ENCODE assay signal across 11 cellular contexts in the genomic region with DNA sequence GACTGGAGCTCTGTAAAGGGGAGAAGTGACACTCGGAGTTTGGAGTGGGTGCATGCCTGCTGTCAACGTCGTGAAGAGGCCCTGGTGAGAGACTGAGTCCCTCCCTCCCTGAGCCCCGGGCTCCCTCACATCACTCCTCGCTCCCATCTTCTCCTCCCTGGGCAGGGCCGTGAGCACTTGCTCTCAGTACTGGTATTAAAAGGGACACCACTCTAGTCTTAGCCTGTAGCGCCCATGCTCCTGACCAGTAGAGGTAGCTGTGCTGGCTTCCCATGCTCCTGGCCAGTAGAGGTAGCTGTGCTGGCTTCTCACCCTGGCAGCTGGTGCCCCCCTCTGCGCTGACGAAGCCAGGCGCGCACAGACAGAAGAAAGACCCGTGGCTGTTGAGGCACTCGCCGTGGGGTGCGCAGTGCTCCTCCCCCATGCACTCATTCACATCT. TPM values are rescaled to one million over a fixed set of nuclear protein-coding genes. Genes with fewer than 3 reads are reported as not detected.
DNase-seq lines count a peak whose midpoint lies in the region; ATAC-seq and TF ChIP-seq lines count a peak whose summit lies in the region.
"Had no signal": no experiment of that assay in that cellular context is flagged by ENCODE, and none has a peak within 500 bp of the region (broad histone marks: within the 10 kb centered on the region; RNA-seq: fewer than 3 reads in every experiment).

No MANE protein-coding gene starts in this region.

- H3K27ac ChIP-seq in A673 (ENCODE audit: low read depth, low read length, poor library complexity, severe bottlenecking) (no peak overlapping the region), RWPE2 (ENCODE audit: poor library complexity, severe bottlenecking) (no peak overlapping the region), tibial nerve (peak overlapping the region in 2 of 4 donors; percentile 63 to 75)

- ATAC-seq in RWPE2 (ENCODE audit: low read depth) (no peak), GM19351 (IDR thresholded peaks at IDR 0.05; ENCODE audit: unreplicated experiment) (no peak)

- POLR2A ChIA-PET in A673 (lab: Charles Lee; ENCODE audit: low non-redundant PET): no interaction called here

- H3K36me3 ChIP-seq in A673 (ENCODE audit: insufficient read depth, low read length, poor library complexity, severe bottlenecking) (no peaks in the 10 kb centered on the region), RWPE2 (ENCODE audit: low read depth) (peaks cover 94% of the 10 kb centered on the region), tibial nerve (peaks cover 0 to 47% (median 0%) of the 10 kb centered on the region in 3 donors)

- peaks cover 7% of the 10 kb centered on the region for H3K27me3 ChIP-seq in A673 (replicated peaks; ENCODE audit: insufficient read depth, low read depth, low read length, poor library complexity)
- H3K27me3 ChIP-seq in RWPE2 (ENCODE audit: insufficient read depth, poor library complexity, severe bottlenecking): no peaks in the 10 kb centered on the region
- H3K27me3 ChIP-seq in tibial nerve: no peaks in the 10 kb centered on the region

- no peak overlapping the region for H3K4me3 ChIP-seq in A673 (ENCODE audit: low read depth, low read length, poor library complexity, severe bottlenecking)
- no peak overlapping the region for H3K4me3 ChIP-seq in RWPE2 (ENCODE audit: severe bottlenecking)
- no peak overlapping the region for H3K4me3 ChIP-seq in tibial nerve

- H3K9me3 ChIP-seq in A673 (ENCODE audit: low read depth, low read length, poor library complexity, severe bottlenecking) (no peaks in the 10 kb centered on the region), RWPE2 (ENCODE audit: severe bottlenecking) (no peaks in the 10 kb centered on the region), tibial nerve (no peaks in the 10 kb centered on the region)

- no peak for DNase-seq in A673 (ENCODE audit: low spot score)
- peak; percentile 60 for DNase-seq in RWPE2 (ENCODE audit: low spot score)
- no peak for DNase-seq in glutamatergic neuron
- DNase-seq in tibial nerve (ENCODE audit: low spot score in 2 of 2): no peak
- no peak for DNase-seq in Ammon's horn (ENCODE audit: low spot score)
- no peak for DNase-seq in activated naive CD4-positive, alpha-beta T cell treated with anti-CD3 and anti-CD28 coated beads for 36 hours
- DNase-seq: activated CD8-positive, alpha-beta memory T cell treated with anti-CD3 and anti-CD28 coated beads for 24 hours; left cardiac atrium; small intestine had no signal

- CTCF ChIA-PET in A673 (lab: Charles Lee): interaction anchor here (0.6 kb wide), 1 partner anchor 18 kb away, joined by 3 read pairs; no protein-coding TSS in a partner anchor
- CTCF ChIA-PET in activated naive CD4-positive, alpha-beta T cell treated with anti-CD3 and anti-CD28 coated beads for 36 hours (lab: Charles Lee): no interaction called here

- no peak for TF ChIP-seq EP300 in tibial nerve (IDR thresholded peaks at IDR 0.05)

- H3K27me3 Mint-ChIP-seq in glutamatergic neuron (ENCODE audit: unreplicated experiment): peaks cover 10% of the 10 kb centered on the region
- peaks cover 7% of the 10 kb centered on the region for H3K27me3 Mint-ChIP-seq in activated naive CD4-positive, alpha-beta T cell treated with anti-CD3 and anti-CD28 coated beads for 36 hours (ENCODE audit: low read depth)

- H3K9me3 Mint-ChIP-seq in glutamatergic neuron (ENCODE audit: unreplicated experiment): peaks cover 7% of the 10 kb centered on the region
- H3K9me3 Mint-ChIP-seq in activated naive CD4-positive, alpha-beta T cell treated with anti-CD3 and anti-CD28 coated beads for 36 hours: no peaks in the 10 kb centered on the region

- no peak for TF ChIP-seq POLR2A in tibial nerve (IDR thresholded peaks at IDR 0.05)

- no peaks in the 10 kb centered on the region for H3K4me1 ChIP-seq in A673 (ENCODE audit: insufficient read depth, low read length, poor library complexity, severe bottlenecking)
- H3K4me1 ChIP-seq in RWPE2 (ENCODE audit: insufficient read depth, poor library complexity, severe bottlenecking): peaks cover 3% of the 10 kb centered on the region
- H3K4me1 ChIP-seq in tibial nerve: peaks cover 0 to 42% (median 11%) of the 10 kb centered on the region in 4 donors

- no peaks in the 10 kb centered on the region for H3K36me3 Mint-ChIP-seq in glutamatergic neuron (ENCODE audit: unreplicated experiment)
- H3K36me3 Mint-ChIP-seq in activated naive CD4-positive, alpha-beta T cell treated with anti-CD3 and anti-CD28 coated beads for 36 hours (ENCODE audit: low read depth): no peaks in the 10 kb centered on the region

- 69% methylated on average over 7 to 12 of the region's 15 CpGs for WGBS in tibial nerve, 2 donors

- no peak overlapping the region for H3K4me3 Mint-ChIP-seq in glutamatergic neuron (ENCODE audit: unreplicated experiment)
- H3K4me3 Mint-ChIP-seq in activated naive CD4-positive, alpha-beta T cell treated with anti-CD3 and anti-CD28 coated beads for 36 hours: no peak overlapping the region

- intact Hi-C loops in A673 (cut with micrococcal nuclease; ENCODE audit: unreplicated experiment): no loop called here
- intact Hi-C loops in activated naive CD4-positive, alpha-beta T cell treated with anti-CD3 and anti-CD28 coated beads for 36 hours (cut with micrococcal nuclease): no loop called here

- no peak overlapping the region for H3K27ac Mint-ChIP-seq in glutamatergic neuron (ENCODE audit: unreplicated experiment)
- H3K27ac Mint-ChIP-seq in activated naive CD4-positive, alpha-beta T cell treated with anti-CD3 and anti-CD28 coated beads for 36 hours: no peak overlapping the region

- peak; percentile 48 for TF ChIP-seq CTCF in A673 (conservative IDR thresholded peaks at IDR 0.05; ENCODE audit: low read depth, low read length)
- TF ChIP-seq CTCF in GM12873 (IDR thresholded peaks at IDR 0.05; ENCODE audit: insufficient read depth, low read depth, low read length, missing control alignments): peak; percentile 20
- peak; percentile 8 for TF ChIP-seq CTCF in RWPE2 (IDR thresholded peaks at IDR 0.05; ENCODE audit: poor library complexity, severe bottlenecking)
- peak; percentile 20 for TF ChIP-seq CTCF in glutamatergic neuron (IDR thresholded peaks at IDR 0.05; ENCODE audit: partially characterized antibody, unreplicated experiment)
- TF ChIP-seq CTCF in tibial nerve (IDR thresholded peaks at IDR 0.05): no peak

- peaks cover 13% of the 10 kb centered on the region for H3K4me1 Mint-ChIP-seq in glutamatergic neuron (ENCODE audit: low read depth, unreplicated experiment)
- H3K4me1 Mint-ChIP-seq in activated naive CD4-positive, alpha-beta T cell treated with anti-CD3 and anti-CD28 coated beads for 36 hours (ENCODE audit: low read depth): no peaks in the 10 kb centered on the region

- no TSS peak for BruUV-seq in A673 (replicated peaks; lab: Mats Ljungman, UMichigan)

RNA-seq across cellular contexts. Expression of a gene that starts 14.7 kb away (rescaled TPM):
- 25.5 and 26.3 TPM in 2 replicates for total RNA-seq in A673 (2021)
- total RNA-seq in glutamatergic neuron (ENCODE audit: unreplicated experiment): 14.8 TPM
- total RNA-seq in tibial nerve: 10 to 100 TPM in 3 of 4 donors, 1 to 10 TPM in 1; 7.3 to 14.9 (median 12.4) TPM
- 10 to 100 TPM; 27.7 to 30.9 TPM for total RNA-seq in activated naive CD4-positive, alpha-beta T cell treated with anti-CD3 and anti-CD28 coated beads for 36 hours

RNA-seq across cellular contexts. Expression of a gene that starts 15.2 kb away (rescaled TPM):
- total RNA-seq in A673 (2021): 55.1 and 68.8 TPM in 2 replicates
- 17.6 TPM for total RNA-seq in glutamatergic neuron (ENCODE audit: unreplicated experiment)
- 100 to 1,000 TPM; 225 to 510 (median 340) TPM for total RNA-seq in tibial nerve
- 10 to 100 TPM; 36.3 to 38.0 TPM for total RNA-seq in activated naive CD4-positive, alpha-beta T cell treated with anti-CD3 and anti-CD28 coated beads for 36 hours

Comparison
In these comparisons a context has a peak if more than half of its experiments do, and no peak if none do; other contexts are left out.
1. CTCF ChIP-seq: peak in A673 (single experiment), GM12873 (single experiment), RWPE2 (single experiment) and glutamatergic neuron (single experiment); none in tibial nerve (0 of 5).